13 cellular contexts compared by ENCODE assay signal in the genomic region with DNA sequence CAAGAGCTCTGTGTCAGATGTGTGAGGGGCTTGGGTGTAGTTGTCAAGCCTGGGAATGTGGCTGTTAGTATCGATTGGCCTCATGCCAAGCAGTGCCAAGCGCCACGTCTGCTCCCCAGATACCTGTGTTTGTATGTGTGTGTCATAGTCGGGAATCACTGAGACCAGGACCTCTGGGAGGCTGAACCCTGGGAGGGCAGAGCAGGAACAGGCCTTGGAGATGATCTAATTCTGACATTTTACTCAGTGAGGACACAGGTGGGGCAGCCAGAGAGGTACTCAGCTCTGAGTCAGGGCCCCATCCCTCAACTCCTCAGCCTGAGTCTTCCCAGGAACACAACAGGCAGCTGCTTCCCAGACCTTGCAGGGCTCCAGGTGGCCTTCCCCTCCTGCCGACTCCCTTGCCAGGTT. TPM values are rescaled to one million over a fixed set of nuclear protein-coding genes. Genes with fewer than 3 reads are reported as not detected.
DNase-seq lines count a peak whose midpoint lies in the region; ATAC-seq, FAIRE-seq and TF ChIP-seq lines count a peak whose summit lies in the region.
"Had no signal": no experiment of that assay in that cellular context is flagged by ENCODE, and none has a peak within 500 bp of the region (broad histone marks: within the 10 kb centered on the region; RNA-seq: fewer than 3 reads in every experiment).

No MANE protein-coding gene starts in this region.

- intact Hi-C loops in Right ventricle myocardium superior (cut with DNase I): no loop called here
- intact Hi-C loops in Right ventricle myocardium inferior (cut with DNase I): no loop called here
- intact Hi-C loops in activated CD8-positive, alpha-beta T cell treated with anti-CD3 and anti-CD28 coated beads for 36 hours (cut with micrococcal nuclease): no loop called here
- intact Hi-C loops in HepG2 (cut with micrococcal nuclease; ENCODE audit: unreplicated experiment): loop anchor here (5.0 kb wide), 1 partner anchor 34 kb away; no protein-coding TSS in a partner anchor
- intact Hi-C loops in kidney (cut with DNase I): no loop called here
- intact Hi-C loops in sciatic nerve (cut with DNase I): no loop called here
- intact Hi-C loops in activated T-helper 2 cell treated with anti-CD3 and anti-CD28 coated beads, Interferon-gamma antibody, Interleukin-2, Interleukin-4, amounts not matched to agents 10 μg/mL and 5 μg/mL and 100 μg/mL, durations not matched to agents 14 hours and 24 hours and 36 hours (cut with micrococcal nuclease): no loop called here

- H2AFZ ChIP-seq in HepG2 (ENCODE audit: low read length): no peak overlapping the region

- no peak for TF ChIP-seq CTCF in activated CD8-positive, alpha-beta T cell treated with anti-CD3 and anti-CD28 coated beads for 36 hours (IDR thresholded peaks at IDR 0.05)
- TF ChIP-seq CTCF in HepG2 (CRISPR knock-in tag; IDR thresholded peaks at IDR 0.05) (no peak), kidney (IDR thresholded peaks at IDR 0.05; ENCODE audit: borderline replicate concordance, extremely low read depth, insufficient read depth) (no peak)

- FAIRE-seq in HepG2 (lab: Jason Lieb, UNC) (no peak), kidney (lab: Jason Lieb, UNC) (no peak)

- peaks cover 51% of the 10 kb centered on the region for H3K4me1 ChIP-seq in HepG2 (ENCODE audit: insufficient read depth, low read length)
- H3K4me1 ChIP-seq in kidney (ENCODE audit: control insufficient read depth in 1 of 2, insufficient read depth in 1 of 2, low read depth in 1 of 2, low read length in 2 of 2): peaks cover 18 to 26% of the 10 kb centered on the region in 2 donors

- peaks cover 13% of the 10 kb centered on the region for H3K4me1 Mint-ChIP-seq in activated CD8-positive, alpha-beta T cell treated with anti-CD3 and anti-CD28 coated beads for 36 hours (ENCODE audit: low read depth)
- H3K4me1 Mint-ChIP-seq in activated T-helper 2 cell treated with anti-CD3 and anti-CD28 coated beads, Interferon-gamma antibody, Interleukin-2, Interleukin-4, amounts not matched to agents 10 μg/mL and 5 μg/mL and 100 μg/mL, durations not matched to agents 14 hours and 24 hours and 36 hours (ENCODE audit: low read depth): peaks cover 11% of the 10 kb centered on the region

- no peak overlapping the region for H3K4me2 ChIP-seq in HepG2 (ENCODE audit: low read depth, low read length)

- H3K27ac Mint-ChIP-seq in activated CD8-positive, alpha-beta T cell treated with anti-CD3 and anti-CD28 coated beads for 36 hours: peak overlapping the region; percentile 72
- H3K27ac Mint-ChIP-seq in activated T-helper 2 cell treated with anti-CD3 and anti-CD28 coated beads, Interferon-gamma antibody, Interleukin-2, Interleukin-4, amounts not matched to agents 10 μg/mL and 5 μg/mL and 100 μg/mL, durations not matched to agents 14 hours and 24 hours and 36 hours: no peak overlapping the region

- 83% methylated on average over 5 of the region's 5 CpGs for WGBS in HepG2 (ENCODE audit: low lambda C conversion rate)

- no peak for TF ChIP-seq RAD21 in HepG2 (CRISPR knock-in tag; IDR thresholded peaks at IDR 0.05)

- H3K27ac ChIP-seq in HepG2 (ENCODE audit: extremely low read length, insufficient read depth, low read length): no peak overlapping the region
- H3K27ac ChIP-seq in kidney (ENCODE audit: low read depth in 2 of 2, low read length in 2 of 2): peak overlapping the region in 1 of 2 donors; percentile 51
- H3K27ac ChIP-seq: ovary, VCaP had no signal

- H3K9me3 Mint-ChIP-seq in activated CD8-positive, alpha-beta T cell treated with anti-CD3 and anti-CD28 coated beads for 36 hours: no peaks in the 10 kb centered on the region
- no peaks in the 10 kb centered on the region for H3K9me3 Mint-ChIP-seq in activated T-helper 2 cell treated with anti-CD3 and anti-CD28 coated beads, Interferon-gamma antibody, Interleukin-2, Interleukin-4, amounts not matched to agents 10 μg/mL and 5 μg/mL and 100 μg/mL, durations not matched to agents 14 hours and 24 hours and 36 hours

- BruUV-seq in HepG2 (replicated peaks; lab: Mats Ljungman, UMichigan): no TSS peak

- H3K36me3 ChIP-seq in HepG2 (replicated peaks in 1 of 2; ENCODE audit: control insufficient read depth in 1 of 2, insufficient read depth in 2 of 2, low read length in 2 of 2) (no peaks in the 10 kb centered on the region), kidney (ENCODE audit: control insufficient read depth in 1 of 2, insufficient read depth in 2 of 2, low read length in 2 of 2) (no peaks in the 10 kb centered on the region)
- H3K36me3 ChIP-seq: ovary had no signal

- ATAC-seq in Right ventricle myocardium superior (ENCODE audit: poor library complexity) (peak; percentile 9), Right ventricle myocardium inferior (no peak), HepG2 (no peak), sciatic nerve (no peak)
- ATAC-seq in activated CD8-positive, alpha-beta T cell treated with anti-CD3 and anti-CD28 coated beads for 36 hours: no peak

- TF ChIP-seq EP300 in HepG2 (IDR thresholded peaks at IDR 0.05; ENCODE audit: low read depth in 2 of 2, low read length in 2 of 2) (no peak), HepG2 (CRISPR knock-in tag; IDR thresholded peaks at IDR 0.05; ENCODE audit: borderline replicate concordance) (no peak)

- DNase-seq in Right ventricle myocardium superior: no peak
- no peak for DNase-seq in Right ventricle myocardium inferior (ENCODE audit: missing footprints)
- no peak for DNase-seq in activated CD8-positive, alpha-beta T cell treated with anti-CD3 and anti-CD28 coated beads for 36 hours
- no peak for DNase-seq in HepG2 (ENCODE audit: low spot score)
- no peak for DNase-seq in kidney
- DNase-seq in sciatic nerve (ENCODE audit: low spot score): no peak
- DNase-seq in activated T-helper 2 cell treated with anti-CD3 and anti-CD28 coated beads, Interferon-gamma antibody, Interleukin-2, Interleukin-4, amounts not matched to agents 10 μg/mL and 5 μg/mL and 100 μg/mL, durations not matched to agents 14 hours and 24 hours and 36 hours (ENCODE audit: low spot score): no peak
- DNase-seq in NCI-H1694 treated with DMSO at 0.1 percent for 48 hours (lab: John Stamatoyannopoulos, UW): no peak
- DNase-seq: cerebellar nuclear complex; NCI-H1092 treated with DMSO at 0.1 percent for 48 hours; ovary; stimulated activated CD4-positive, alpha-beta T cell treated with anti-CD3 and anti-CD28 coated beads, Interleukin-2, amount 100 ng/mL, for 24 hours had no signal

- in situ Hi-C loops in HepG2 (cut with HindIII; ENCODE audit: extremely low pct_ligation_motif_present, low pct_unique_long_range_greater_than_20kb): no loop called here

- H3K9me3 ChIP-seq in HepG2 (ENCODE audit: low read length) (no peaks in the 10 kb centered on the region), kidney (ENCODE audit: control insufficient read depth in 1 of 2, low read length in 2 of 2) (no peaks in the 10 kb centered on the region)
- H3K9me3 ChIP-seq: ovary had no signal

- H3K79me2 ChIP-seq in HepG2 (ENCODE audit: insufficient read depth, low read length): no peaks in the 10 kb centered on the region

- H3K36me3 Mint-ChIP-seq in activated CD8-positive, alpha-beta T cell treated with anti-CD3 and anti-CD28 coated beads for 36 hours (ENCODE audit: low read depth): no peaks in the 10 kb centered on the region
- H3K36me3 Mint-ChIP-seq in activated T-helper 2 cell treated with anti-CD3 and anti-CD28 coated beads, Interferon-gamma antibody, Interleukin-2, Interleukin-4, amounts not matched to agents 10 μg/mL and 5 μg/mL and 100 μg/mL, durations not matched to agents 14 hours and 24 hours and 36 hours (ENCODE audit: low read depth): peaks cover 5% of the 10 kb centered on the region

- H3K4me3 Mint-ChIP-seq in activated CD8-positive, alpha-beta T cell treated with anti-CD3 and anti-CD28 coated beads for 36 hours: no peak overlapping the region
- H3K4me3 Mint-ChIP-seq in activated T-helper 2 cell treated with anti-CD3 and anti-CD28 coated beads, Interferon-gamma antibody, Interleukin-2, Interleukin-4, amounts not matched to agents 10 μg/mL and 5 μg/mL and 100 μg/mL, durations not matched to agents 14 hours and 24 hours and 36 hours (ENCODE audit: low read depth): no peak overlapping the region

- CTCF ChIA-PET in activated CD8-positive, alpha-beta T cell treated with anti-CD3 and anti-CD28 coated beads for 36 hours (lab: Charles Lee): interaction anchor here (1.3 to 1.5 kb wide), 2 partner anchors 59 to 151 kb away, joined by 3 read pairs; no protein-coding TSS in a partner anchor
- CTCF ChIA-PET in HepG2 (lab: Yijun Ruan, JAX; ENCODE audit: low intra/inter-chr PET ratio, low total read pairs): no interaction called here

- no peaks in the 10 kb centered on the region for H3K27me3 ChIP-seq in HepG2 (ENCODE audit: control insufficient read depth in 1 of 2, insufficient read depth in 2 of 2, low read length in 2 of 2)
- H3K27me3 ChIP-seq: ovary had no signal

- POLR2A ChIA-PET in activated CD8-positive, alpha-beta T cell treated with anti-CD3 and anti-CD28 coated beads for 36 hours (lab: Charles Lee): interaction anchor here (0.6 kb wide), 1 partner anchor 43 kb away, joined by 3 read pairs; no protein-coding TSS in a partner anchor
- POLR2A ChIA-PET in HepG2 (lab: Yijun Ruan, JAX): no interaction called here

- H3K4me3 ChIP-seq in HepG2 (replicated peaks in 1 of 3; ENCODE audit: insufficient read depth in 1 of 3, low read depth in 2 of 3, low read length in 3 of 3) (no peak overlapping the region), kidney (ENCODE audit: low read length in 2 of 2) (no peak overlapping the region)
- H3K4me3 ChIP-seq: ovary had no signal

- TF ChIP-seq POLR2A in HepG2 (IDR thresholded peaks at IDR 0.05; ENCODE audit: insufficient read depth in 1 of 2, low read depth in 2 of 2, low read length in 2 of 2): no peak

- no peak overlapping the region for H3K9ac ChIP-seq in HepG2 (ENCODE audit: insufficient read depth, low read depth, low read length)
- no peak overlapping the region for H3K9ac ChIP-seq in kidney (ENCODE audit: low read length in 2 of 2)

- no peaks in the 10 kb centered on the region for H3K27me3 Mint-ChIP-seq in activated CD8-positive, alpha-beta T cell treated with anti-CD3 and anti-CD28 coated beads for 36 hours
- no peaks in the 10 kb centered on the region for H3K27me3 Mint-ChIP-seq in activated T-helper 2 cell treated with anti-CD3 and anti-CD28 coated beads, Interferon-gamma antibody, Interleukin-2, Interleukin-4, amounts not matched to agents 10 μg/mL and 5 μg/mL and 100 μg/mL, durations not matched to agents 14 hours and 24 hours and 36 hours (ENCODE audit: low read depth)

- no peaks in the 10 kb centered on the region for H4K20me1 ChIP-seq in HepG2 (ENCODE audit: insufficient read depth, low read length)

RNA-seq across cellular contexts. Expression of a gene that starts 51.2 kb away (rescaled TPM):
- 3.4 TPM for total RNA-seq in Right ventricle myocardium superior
- total RNA-seq in Right ventricle myocardium inferior: 4.1 TPM
- total RNA-seq in activated CD8-positive, alpha-beta T cell treated with anti-CD3 and anti-CD28 coated beads for 36 hours: 10 to 100 TPM; 18.8 to 19.4 TPM
- total RNA-seq in HepG2 (2016; rRNA removed; fragmentation: Illumina TruSeq; extraction: Trizol): 9.7 and 11.2 TPM in 2 replicates
- total RNA-seq in HepG2 (2016; cell fraction: cytosol; rRNA removed; fragmentation: Illumina TruSeq; extraction: Trizol; ENCODE audit: low read depth): 1.9 and 2.5 TPM in 2 replicates
- 9.2 and 10.0 TPM in 2 replicates for total RNA-seq in HepG2 (2016; cell fraction: insoluble cytoplasmic fraction; rRNA removed; fragmentation: Illumina TruSeq; extraction: Trizol)
- total RNA-seq in HepG2 (2016; cell fraction: membrane; rRNA removed; fragmentation: Illumina TruSeq; extraction: Trizol): 6.3 and 6.7 TPM in 2 replicates
- 4.8 and 7.1 TPM in 2 replicates for total RNA-seq in HepG2 (2016; cell fraction: nucleus; rRNA removed; fragmentation: Illumina TruSeq; extraction: Trizol)
- polyA plus RNA-seq in HepG2 (2011; rRNA removed): 7.1 and 7.9 TPM in 2 replicates
- polyA plus RNA-seq in HepG2 (2011; cell fraction: cytosol; rRNA removed): 6.3 and 6.8 TPM in 2 replicates
- polyA plus RNA-seq in HepG2 (2011; cell fraction: nucleus; rRNA removed): 6.9 and 8.4 TPM in 2 replicates
- 4.1 and 4.3 TPM in 2 replicates for polyA plus RNA-seq in HepG2 (2012)
- polyA plus RNA-seq in HepG2 (2016; cell fraction: cytosol; fragmentation: Illumina TruSeq; extraction: Trizol; ENCODE audit: low read depth): 1.5 and 1.6 TPM in 2 replicates
- polyA plus RNA-seq in HepG2 (2016; cell fraction: insoluble cytoplasmic fraction; fragmentation: Illumina TruSeq; extraction: Trizol; ENCODE audit: low read depth): 7.5 and 8.6 TPM in 2 replicates
- 3.0 and 4.3 TPM in 2 replicates for polyA plus RNA-seq in HepG2 (2016; cell fraction: membrane; fragmentation: Illumina TruSeq; extraction: Trizol; ENCODE audit: low read depth)
- 13.2 and 13.8 TPM in 2 replicates for polyA plus RNA-seq in HepG2 (2016; cell fraction: nucleus; fragmentation: Illumina TruSeq; extraction: Trizol; ENCODE audit: insufficient read depth, low read depth)
- 14.3 and 23.1 TPM in 2 replicates for polyA minus RNA-seq in HepG2 (2011; rRNA and poly(A)+ RNA removed; ENCODE audit: low replicate concordance)
- polyA minus RNA-seq in HepG2 (2011; cell fraction: cytosol; rRNA and poly(A)+ RNA removed): 5.5 TPM in 2 replicates
- 1.8 and 2.4 TPM in 2 replicates for polyA minus RNA-seq in HepG2 (2011; cell fraction: nucleus; rRNA and poly(A)+ RNA removed)
- total RNA-seq in kidney: 2.7 TPM
- polyA plus RNA-seq in kidney (ENCODE audit: insufficient read depth, low read depth, low replicate concordance): 1.2 TPM
- total RNA-seq in sciatic nerve: 6.4 TPM
- 20.6 and 21.1 TPM in 2 replicates for total RNA-seq in activated T-helper 2 cell treated with anti-CD3 and anti-CD28 coated beads, Interferon-gamma antibody, Interleukin-2, Interleukin-4, amounts not matched to agents 10 μg/mL and 5 μg/mL and 100 μg/mL, durations not matched to agents 14 hours and 24 hours and 36 hours

RNA-seq across cellular contexts. Expression of a gene that starts 58.5 kb away (rescaled TPM):
- total RNA-seq in Right ventricle myocardium superior (12.8 TPM), Right ventricle myocardium inferior (14.7 TPM), HepG2 (2016; rRNA removed; fragmentation: Illumina TruSeq; extraction: Trizol) (5.8 and 6.1 TPM in 2 replicates), kidney (24.4 TPM), sciatic nerve (26.7 TPM)
- 10 to 100 TPM; 26.6 to 26.7 TPM for total RNA-seq in activated CD8-positive, alpha-beta T cell treated with anti-CD3 and anti-CD28 coated beads for 36 hours
- total RNA-seq in HepG2 (2016; cell fraction: cytosol; rRNA removed; fragmentation: Illumina TruSeq; extraction: Trizol; ENCODE audit: low read depth): 2.7 and 2.8 TPM in 2 replicates
- total RNA-seq in HepG2 (2016; cell fraction: insoluble cytoplasmic fraction; rRNA removed; fragmentation: Illumina TruSeq; extraction: Trizol): 4.8 and 5.7 TPM in 2 replicates
- 6.6 and 7.6 TPM in 2 replicates for total RNA-seq in HepG2 (2016; cell fraction: membrane; rRNA removed; fragmentation: Illumina TruSeq; extraction: Trizol)
- total RNA-seq in HepG2 (2016; cell fraction: nucleus; rRNA removed; fragmentation: Illumina TruSeq; extraction: Trizol): 3.7 and 4.7 TPM in 2 replicates
- polyA plus RNA-seq in HepG2 (2011; rRNA removed) (13.3 and 16.2 TPM in 2 replicates), kidney (ENCODE audit: insufficient read depth, low read depth, low replicate concordance) (13.2 TPM)
- 11.1 and 13.7 TPM in 2 replicates for polyA plus RNA-seq in HepG2 (2011; cell fraction: cytosol; rRNA removed)
- polyA plus RNA-seq in HepG2 (2011; cell fraction: nucleus; rRNA removed): 26.3 and 29.6 TPM in 2 replicates
- polyA plus RNA-seq in HepG2 (2012): 10.1 and 11.2 TPM in 2 replicates
- 1.9 and 2.4 TPM in 2 replicates for polyA plus RNA-seq in HepG2 (2016; cell fraction: cytosol; fragmentation: Illumina TruSeq; extraction: Trizol; ENCODE audit: low read depth)
- 7.9 and 11.5 TPM in 2 replicates for polyA plus RNA-seq in HepG2 (2016; cell fraction: insoluble cytoplasmic fraction; fragmentation: Illumina TruSeq; extraction: Trizol; ENCODE audit: low read depth)
- 7.6 and 8.0 TPM in 2 replicates for polyA plus RNA-seq in HepG2 (2016; cell fraction: membrane; fragmentation: Illumina TruSeq; extraction: Trizol; ENCODE audit: low read depth)
- polyA plus RNA-seq in HepG2 (2016; cell fraction: nucleus; fragmentation: Illumina TruSeq; extraction: Trizol; ENCODE audit: insufficient read depth, low read depth): 16.8 and 19.6 TPM in 2 replicates
- 8.4 and 18.8 TPM in 2 replicates for polyA minus RNA-seq in HepG2 (2011; rRNA and poly(A)+ RNA removed; ENCODE audit: low replicate concordance)
- 6.6 and 6.9 TPM in 2 replicates for polyA minus RNA-seq in HepG2 (2011; cell fraction: cytosol; rRNA and poly(A)+ RNA removed)
- 5.6 and 5.7 TPM in 2 replicates for polyA minus RNA-seq in HepG2 (2011; cell fraction: nucleus; rRNA and poly(A)+ RNA removed)
- total RNA-seq in activated T-helper 2 cell treated with anti-CD3 and anti-CD28 coated beads, Interferon-gamma antibody, Interleukin-2, Interleukin-4, amounts not matched to agents 10 μg/mL and 5 μg/mL and 100 μg/mL, durations not matched to agents 14 hours and 24 hours and 36 hours: 27.1 and 29.1 TPM in 2 replicates
